Comparison of ENCODE assay signal across 8 cellular contexts in genomic region chr12:6769003-6769389, GRCh38. TPM values are rescaled to one million over a fixed set of nuclear protein-coding genes. Genes with fewer than 3 reads are reported as not detected.
A peak's percentile ranks its signal among the peaks of the same experiment; 100 is the strongest.
DNase-seq lines count a peak whose midpoint lies in the region; ATAC-seq, FAIRE-seq and TF ChIP-seq lines count a peak whose summit lies in the region.

No MANE protein-coding gene starts in this region.

- H3K4me1 ChIP-seq in K562 (replicated peaks in 1 of 2; ENCODE audit: control insufficient read depth in 2 of 2, insufficient read depth in 2 of 2, low read length in 2 of 2), result peaks cover 18 to 44% of the 10 kb centered on the region in 2 experiments; a peak in 4 of 5 replicates
- H3K4me1 ChIP-seq in lower lobe of right lung, result peaks cover 57% of the 10 kb centered on the region

- no peak for TF ChIP-seq RAD21 in K562 (CRISPR knock-in tag; conservative IDR thresholded peaks at IDR 0.05 in 1 of 2, IDR thresholded peaks at IDR 0.05 in 1 of 2)

- FAIRE-seq in K562 (lab: Jason Lieb, UNC), result peak; percentile 55

- peaks cover 32% of the 10 kb centered on the region; the same call in 2 of the 3 replicates for H3K36me3 ChIP-seq in K562 (ENCODE audit: control insufficient read depth, insufficient read depth, low read length)
- peaks cover 21% of the 10 kb centered on the region for H3K36me3 ChIP-seq in lower lobe of right lung

- no peaks in the 10 kb centered on the region for H3K9me1 ChIP-seq in K562 (ENCODE audit: control insufficient read depth, insufficient read depth, low read length)

- H3K27me3 ChIP-seq in K562 (ENCODE audit: control insufficient read depth in 2 of 2, insufficient read depth in 2 of 2, low read length in 2 of 2) (no peaks in the 10 kb centered on the region; a peak in 1 of 5 replicates), lower lobe of right lung (ENCODE audit: low read depth) (no peaks in the 10 kb centered on the region)

- DNase-seq in AG08396 (ENCODE audit: low spot score) (peak; percentile 63), M059J (ENCODE audit: low read depth) (peak; percentile 24), K562 (ENCODE audit: extremely low read depth in 1 of 4, low spot score in 3 of 4) (peak in 2 of 4 experiments; percentile 36 to 57), lower lobe of right lung (no peak)

- H3K4me3 ChIP-seq in K562 (peak overlapping the region; percentile 80; the same call in 1 of the 2 replicates), lower lobe of right lung (peak overlapping the region; percentile 78)

- WGBS in K562 (ENCODE audit: insufficient coverage, low coverage, missing lambda C conversion rate), result 100% methylated on average over 1 of the region's 6 CpGs

- peak overlapping the region; percentile 89; the same call in 2 of the 3 replicates for H3K27ac ChIP-seq in K562 (ENCODE audit: extremely low read depth, low read depth, low read length)
- no peak overlapping the region for H3K27ac ChIP-seq in lower lobe of right lung

- POLR2A ChIA-PET in K562 (lab: Yijun Ruan, JAX), result interaction anchor here (0.6 to 1.0 kb wide), 4 partner anchors 14 to 276 kb away, joined by 3 to 4 read pairs (median 4); partner anchors contain the start of gene MRPL51

- intact Hi-C loops in K562 (cut with micrococcal nuclease), result no loop called here
- intact Hi-C loops in lower lobe of right lung (cut with DNase I), result no loop called here

- no peak for TF ChIP-seq POLR2A in K562 (conservative IDR thresholded peaks at IDR 0.05)

- H3K9me3 ChIP-seq in K562 (replicated peaks; ENCODE audit: control insufficient read depth, insufficient read depth, low read depth, low read length), result no peaks in the 10 kb centered on the region
- no peaks in the 10 kb centered on the region for H3K9me3 ChIP-seq in lower lobe of right lung

- TF ChIP-seq CTCF in K562 (IDR thresholded peaks at IDR 0.05 in 2 of 3, conservative IDR thresholded peaks at IDR 0.05 in 1 of 3; ENCODE audit: insufficient read depth in 2 of 3, low read depth in 1 of 3, low read length in 3 of 3), result no peak
- no peak for TF ChIP-seq CTCF in lower lobe of right lung (IDR thresholded peaks at IDR 0.05)

- no peak overlapping the region for H2AFZ ChIP-seq in K562 (ENCODE audit: low read depth, low read length)

- CTCF ChIA-PET in K562 (lab: Yijun Ruan, JAX; ENCODE audit: low intra/inter-chr PET ratio), result no interaction called here

- H3K4me2 ChIP-seq in K562 (ENCODE audit: insufficient read depth, low read length), result peak overlapping the region; percentile 98

- TF ChIP-seq EP300 in K562 (IDR thresholded peaks at IDR 0.05; ENCODE audit: low read length), result no peak

- in situ Hi-C loops in K562 (cut with MboI), result no loop called here

- H4K20me1 ChIP-seq in K562 (replicated peaks; ENCODE audit: control insufficient read depth, insufficient read depth, low read length), result no peaks in the 10 kb centered on the region

- no TSS peak for BruUV-seq in K562 (replicated peaks; lab: Mats Ljungman, UMichigan)

- H3K9ac ChIP-seq in K562 (ENCODE audit: insufficient read depth in 1 of 2, low read depth in 2 of 2, low read length in 2 of 2), result peak overlapping the region in 1 of 2 experiments; percentile 94; a peak in 1 of 4 replicates

- peaks cover 27% of the 10 kb centered on the region for H3K79me2 ChIP-seq in K562 (ENCODE audit: control insufficient read depth, insufficient read depth, low read length)

- ATAC-seq in K562, result 0 out of 3 replicates have a peak, but pooled peaks have one; percentile 8
- ATAC-seq in lower lobe of right lung, result no peak
- ATAC-seq in HG02973 (IDR thresholded peaks at IDR 0.05; ENCODE audit: unreplicated experiment), result no peak
- ATAC-seq in HG02840 (IDR thresholded peaks at IDR 0.05; ENCODE audit: low FRiP score, unreplicated experiment), result no peak
- no peak for ATAC-seq in GM18498 (IDR thresholded peaks at IDR 0.05; ENCODE audit: unreplicated experiment)
- no peak for ATAC-seq in HG03097 (IDR thresholded peaks at IDR 0.05; ENCODE audit: low FRiP score, unreplicated experiment)

RNA-seq across cellular contexts. Expression of gene PTMS, which starts 2.8 kb away (rescaled TPM):
- 136 and 216 TPM in 2 replicates for total RNA-seq in M059J (2014; rRNA removed; shearing (Covaris generic))
- 29.6 and 36.7 TPM in 2 replicates for total RNA-seq in K562 (2011; cell fraction: chromatin; rRNA removed; ENCODE audit: low replicate concordance)
- total RNA-seq in K562 (2011; cell fraction: nucleolus; rRNA removed), result 32.1 and 32.4 TPM in 2 replicates
- total RNA-seq in K562 (2011; cell fraction: nucleoplasm; rRNA removed), result 48.1 and 64.1 TPM in 2 replicates
- 78.5 and 91.4 TPM in 2 replicates for total RNA-seq in K562 (2014; rRNA removed)
- 73.6 and 84.1 TPM in 2 replicates for total RNA-seq in K562 (2014; rRNA removed; fragmentation: Illumina TruSeq; extraction: Trizol)
- 97.7 and 108 TPM in 2 replicates for total RNA-seq in K562 (2015; rRNA removed; fragmentation: Illumina TruSeq; extraction: Trizol)
- total RNA-seq in K562 (2021), result 277 and 287 TPM in 2 replicates
- 64.1 and 92.5 TPM in 2 replicates for polyA plus RNA-seq in K562 (2011; rRNA removed)
- polyA plus RNA-seq in K562 (2011; cell fraction: cytosol; rRNA removed), result 255 TPM in 2 replicates
- polyA plus RNA-seq in K562 (2011; cell fraction: nucleus; rRNA removed), result 81.6 and 109 TPM in 2 replicates
- 220 and 306 TPM in 2 replicates for polyA plus RNA-seq in K562 (2012)
- 282 and 386 TPM in 2 replicates for polyA plus RNA-seq in K562 (2014; fragmentation: Illumina TruSeq; extraction: Trizol)
- polyA plus RNA-seq in K562 (2014; fragmentation: Nextera tagmentation; extraction: Ambion mirVana), result 1 to 10 TPM; 5.1 to 5.2 TPM
- polyA plus RNA-seq in K562 (2014; rRNA removed), result 187 and 235 TPM in 2 replicates
- 29.8 TPM in 2 replicates for polyA minus RNA-seq in K562 (2011; rRNA and poly(A)+ RNA removed)
- 52.4 and 55.3 TPM in 2 replicates for polyA minus RNA-seq in K562 (2011; cell fraction: cytosol; rRNA and poly(A)+ RNA removed)
- 11.6 and 12.6 TPM in 2 replicates for polyA minus RNA-seq in K562 (2011; cell fraction: nucleus; rRNA and poly(A)+ RNA removed)
- total RNA-seq in lower lobe of right lung, result 267 TPM

RNA-seq across cellular contexts. Expression of gene LAG3, which starts 3.3 kb away (rescaled TPM):
- not detected in 2 replicates for total RNA-seq in M059J (2014; rRNA removed; shearing (Covaris generic))
- 0.97 and 5.8 TPM in 2 replicates for total RNA-seq in K562 (2011; cell fraction: chromatin; rRNA removed; ENCODE audit: low replicate concordance)
- 2.1 and 2.2 TPM in 2 replicates for total RNA-seq in K562 (2011; cell fraction: nucleolus; rRNA removed)
- total RNA-seq in K562 (2011; cell fraction: nucleoplasm; rRNA removed), result 2.3 and 2.7 TPM in 2 replicates
- total RNA-seq in K562 (2014; rRNA removed) (0.09 TPM in 1 of 2 replicates, not detected in the other), K562 (2014; rRNA removed; fragmentation: Illumina TruSeq; extraction: Trizol) (0.22 TPM in 1 of 2 replicates, not detected in the other), K562 (2015; rRNA removed; fragmentation: Illumina TruSeq; extraction: Trizol) (0.08 and 0.18 TPM in 2 replicates), K562 (2021) (0.60 and 0.66 TPM in 2 replicates), lower lobe of right lung (2.1 TPM)
- polyA plus RNA-seq in K562 (2011; rRNA removed) (0.10 and 0.19 TPM in 2 replicates), K562 (2014; fragmentation: Illumina TruSeq; extraction: Trizol) (0.09 and 0.22 TPM in 2 replicates), K562 (2014; fragmentation: Nextera tagmentation; extraction: Ambion mirVana) (under 1 TPM in 1 of 2 experiments, not detected in 1; 0.07 TPM), K562 (2014; rRNA removed) (0.07 and 0.74 TPM in 2 replicates)
- polyA plus RNA-seq in K562 (2011; cell fraction: cytosol; rRNA removed), result 0.06 and 0.07 TPM in 2 replicates
- 1.2 and 2.7 TPM in 2 replicates for polyA plus RNA-seq in K562 (2011; cell fraction: nucleus; rRNA removed)
- polyA plus RNA-seq in K562 (2012), result 0.27 and 0.53 TPM in 2 replicates
- polyA minus RNA-seq in K562 (2011; rRNA and poly(A)+ RNA removed), result not detected in 2 replicates
- not detected in 2 replicates for polyA minus RNA-seq in K562 (2011; cell fraction: cytosol; rRNA and poly(A)+ RNA removed)
- polyA minus RNA-seq in K562 (2011; cell fraction: nucleus; rRNA and poly(A)+ RNA removed), result 0.27 and 0.44 TPM in 2 replicates

RNA-seq across cellular contexts. Expression of gene MLF2, which starts 16.1 kb away (rescaled TPM):
- 274 and 278 TPM in 2 replicates for total RNA-seq in M059J (2014; rRNA removed; shearing (Covaris generic))
- total RNA-seq in K562 (2011; cell fraction: chromatin; rRNA removed; ENCODE audit: low replicate concordance), result 108 and 217 TPM in 2 replicates
- 142 and 144 TPM in 2 replicates for total RNA-seq in K562 (2011; cell fraction: nucleolus; rRNA removed)
- 131 and 132 TPM in 2 replicates for total RNA-seq in K562 (2011; cell fraction: nucleoplasm; rRNA removed)
- total RNA-seq in K562 (2014; rRNA removed) (146 and 161 TPM in 2 replicates), K562 (2014; rRNA removed; fragmentation: Illumina TruSeq; extraction: Trizol) (58.3 and 60.3 TPM in 2 replicates), K562 (2015; rRNA removed; fragmentation: Illumina TruSeq; extraction: Trizol) (94.6 and 99.2 TPM in 2 replicates), K562 (2021) (149 and 167 TPM in 2 replicates), lower lobe of right lung (108 TPM)
- polyA plus RNA-seq in K562 (2011; rRNA removed) (190 and 209 TPM in 2 replicates), K562 (2014; fragmentation: Illumina TruSeq; extraction: Trizol) (138 and 139 TPM in 2 replicates), K562 (2014; fragmentation: Nextera tagmentation; extraction: Ambion mirVana) (10 to 100 TPM; 11.4 to 15.6 TPM), K562 (2014; rRNA removed) (186 and 187 TPM in 2 replicates)
- 349 and 372 TPM in 2 replicates for polyA plus RNA-seq in K562 (2011; cell fraction: cytosol; rRNA removed)
- 190 and 315 TPM in 2 replicates for polyA plus RNA-seq in K562 (2011; cell fraction: nucleus; rRNA removed)
- 145 and 148 TPM in 2 replicates for polyA plus RNA-seq in K562 (2012)
- 133 and 137 TPM in 2 replicates for polyA minus RNA-seq in K562 (2011; rRNA and poly(A)+ RNA removed)
- 56.6 and 66.3 TPM in 2 replicates for polyA minus RNA-seq in K562 (2011; cell fraction: cytosol; rRNA and poly(A)+ RNA removed)
- polyA minus RNA-seq in K562 (2011; cell fraction: nucleus; rRNA and poly(A)+ RNA removed), result 49.0 and 76.3 TPM in 2 replicates

RNA-seq across cellular contexts. Expression of gene CD4, which starts 20.3 kb away (rescaled TPM):
- total RNA-seq in M059J (2014; rRNA removed; shearing (Covaris generic)), result not detected in 2 replicates
- total RNA-seq in K562 (2011; cell fraction: chromatin; rRNA removed; ENCODE audit: low replicate concordance), result not detected in 2 replicates
- not detected in 2 replicates for total RNA-seq in K562 (2011; cell fraction: nucleolus; rRNA removed)
- not detected in 2 replicates for total RNA-seq in K562 (2011; cell fraction: nucleoplasm; rRNA removed)
- total RNA-seq in K562 (2014; rRNA removed), result not detected in 2 replicates
- not detected in 2 replicates for total RNA-seq in K562 (2014; rRNA removed; fragmentation: Illumina TruSeq; extraction: Trizol)
- 0.07 and 0.08 TPM in 2 replicates for total RNA-seq in K562 (2015; rRNA removed; fragmentation: Illumina TruSeq; extraction: Trizol)
- total RNA-seq in K562 (2021), result 0.27 and 0.31 TPM in 2 replicates
- 0.04 TPM in 1 of 2 replicates, not detected in the other for polyA plus RNA-seq in K562 (2011; rRNA removed)
- 0.01 TPM in 1 of 2 replicates, not detected in the other for polyA plus RNA-seq in K562 (2011; cell fraction: cytosol; rRNA removed)
- polyA plus RNA-seq in K562 (2011; cell fraction: nucleus; rRNA removed), result 0.06 TPM in 1 of 2 replicates, not detected in the other
- 0.22 and 0.29 TPM in 2 replicates for polyA plus RNA-seq in K562 (2012)
- 0.06 and 0.10 TPM in 2 replicates for polyA plus RNA-seq in K562 (2014; fragmentation: Illumina TruSeq; extraction: Trizol)
- polyA plus RNA-seq in K562 (2014; fragmentation: Nextera tagmentation; extraction: Ambion mirVana), result under 1 TPM in 1 of 2 experiments, not detected in 1; 0.06 TPM
- polyA plus RNA-seq in K562 (2014; rRNA removed), result 0.11 TPM in 1 of 2 replicates, not detected in the other
- not detected in 2 replicates for polyA minus RNA-seq in K562 (2011; rRNA and poly(A)+ RNA removed)
- polyA minus RNA-seq in K562 (2011; cell fraction: cytosol; rRNA and poly(A)+ RNA removed), result not detected in 2 replicates
- polyA minus RNA-seq in K562 (2011; cell fraction: nucleus; rRNA and poly(A)+ RNA removed), result not detected in 2 replicates
- 80.3 TPM for total RNA-seq in lower lobe of right lung

RNA-seq across cellular contexts. Expression of gene COPS7A, which starts 45.1 kb away (rescaled TPM):
- 60.2 and 66.0 TPM in 2 replicates for total RNA-seq in M059J (2014; rRNA removed; shearing (Covaris generic))
- total RNA-seq in K562 (2011; cell fraction: chromatin; rRNA removed; ENCODE audit: low replicate concordance), result 14.3 and 23.0 TPM in 2 replicates
- 18.7 and 22.1 TPM in 2 replicates for total RNA-seq in K562 (2011; cell fraction: nucleolus; rRNA removed)
- 16.9 and 19.5 TPM in 2 replicates for total RNA-seq in K562 (2011; cell fraction: nucleoplasm; rRNA removed)
- total RNA-seq in K562 (2014; rRNA removed) (24.2 and 26.9 TPM in 2 replicates), K562 (2014; rRNA removed; fragmentation: Illumina TruSeq; extraction: Trizol) (13.2 and 13.4 TPM in 2 replicates), K562 (2015; rRNA removed; fragmentation: Illumina TruSeq; extraction: Trizol) (20.6 and 25.0 TPM in 2 replicates), K562 (2021) (22.5 and 23.4 TPM in 2 replicates), lower lobe of right lung (55.1 TPM)
- polyA plus RNA-seq in K562 (2011; rRNA removed) (35.4 and 45.2 TPM in 2 replicates), K562 (2014; fragmentation: Illumina TruSeq; extraction: Trizol) (29.9 and 36.0 TPM in 2 replicates), K562 (2014; fragmentation: Nextera tagmentation; extraction: Ambion mirVana) (10 to 100 TPM; 12.7 to 24.3 TPM), K562 (2014; rRNA removed) (30.2 and 36.5 TPM in 2 replicates)
- polyA plus RNA-seq in K562 (2011; cell fraction: cytosol; rRNA removed), result 44.0 and 49.7 TPM in 2 replicates
- 61.4 and 63.0 TPM in 2 replicates for polyA plus RNA-seq in K562 (2011; cell fraction: nucleus; rRNA removed)
- 29.9 and 33.9 TPM in 2 replicates for polyA plus RNA-seq in K562 (2012)
- 9.8 and 11.4 TPM in 2 replicates for polyA minus RNA-seq in K562 (2011; rRNA and poly(A)+ RNA removed)
- 9.2 and 11.9 TPM in 2 replicates for polyA minus RNA-seq in K562 (2011; cell fraction: cytosol; rRNA and poly(A)+ RNA removed)
- 6.1 and 6.9 TPM in 2 replicates for polyA minus RNA-seq in K562 (2011; cell fraction: nucleus; rRNA and poly(A)+ RNA removed)
